In genomic region chr14:91417134-91417982, GRCh38 we compare ENCODE assay signal across 8 cellular contexts. TPM values are rescaled to one million over a fixed set of nuclear protein-coding genes. Genes with fewer than 3 reads are reported as not detected.
DNase-seq lines count a peak whose midpoint lies in the region; ATAC-seq, FAIRE-seq and TF ChIP-seq lines count a peak whose summit lies in the region.

CCDC88C (minus strand) TSS chr14:91417820; CDS start chr14:91417690, 130 bp downstream.

- TF ChIP-seq POLR2A in Raji (IDR thresholded peaks at IDR 0.05; ENCODE audit: insufficient read depth, low read depth, low read length) = peak; percentile 54; the same call in 1 of the 2 replicates

- no peak within 1 kb of the TSS for H3K23ac ChIP-seq in trophoblast cell (ENCODE audit: low read length)

- no peak within 1 kb of the TSS for H3K14ac ChIP-seq in trophoblast cell (ENCODE audit: low read length)

- H3K18ac ChIP-seq in trophoblast cell (ENCODE audit: low read length) = peak within 1 kb of the TSS; percentile 42

- no peak within 1 kb of the TSS for H2AK5ac ChIP-seq in trophoblast cell (ENCODE audit: low read length)

- H3K4me3 ChIP-seq in HUES48 (ENCODE audit: low read depth, low read length) (peak within 1 kb of the TSS; percentile 74), trophoblast cell (ENCODE audit: low read depth, low read length) (peak within 1 kb of the TSS; percentile 70), aorta (ENCODE audit: low read length in 2 of 2) (peak within 1 kb of the TSS; percentile 39 to 67)

- DNase-seq in D721Med (ENCODE audit: insufficient read length, low spot score) = no peak
- peak; percentile 81 for DNase-seq in activated naive CD4-positive, alpha-beta T cell treated with Interleukin-2 at 50 U/mL for 16 hours
- peak; percentile 79 for DNase-seq in Right ventricle myocardium superior
- peak; percentile 35 to 56 for DNase-seq in trophoblast cell
- DNase-seq in aorta = peak; percentile 63 to 87

- peak; percentile 4 for TF ChIP-seq CTCF in D721Med (IDR thresholded peaks at IDR 0.05; ENCODE audit: insufficient read depth, missing control alignments)

- H3K4me1 ChIP-seq in HUES48 (ENCODE audit: control insufficient read depth, insufficient read depth, low read length) (peaks cover 34% of the 10 kb centered on the region), trophoblast cell (ENCODE audit: control insufficient read depth in 1 of 2, insufficient read depth in 2 of 2, low read length in 2 of 2) (peaks cover 26 to 39% of the 10 kb centered on the region in 2 experiments), aorta (ENCODE audit: control insufficient read depth in 1 of 2, insufficient read depth in 2 of 2, low read length in 2 of 2) (no peaks in the 10 kb centered on the region)

- no peaks in the 10 kb centered on the region for H3K27me3 ChIP-seq in HUES48 (ENCODE audit: control insufficient read depth, insufficient read depth, low read length)
- no peaks in the 10 kb centered on the region for H3K27me3 ChIP-seq in trophoblast cell (ENCODE audit: insufficient read depth, low read length)
- no peaks in the 10 kb centered on the region for H3K27me3 ChIP-seq in aorta (ENCODE audit: control insufficient read depth in 1 of 2, insufficient read depth in 2 of 2, low read length in 1 of 2)

- H4K8ac ChIP-seq in trophoblast cell (ENCODE audit: low read depth, low read length) = peak within 1 kb of the TSS; percentile 13

- intact Hi-C loops in Right ventricle myocardium superior (cut with DNase I) (no loop called here), aorta (cut with DNase I) (no loop called here)

- H4K12ac ChIP-seq in trophoblast cell (ENCODE audit: low read depth, low read length) = peak within 1 kb of the TSS; percentile 51

- H2BK120ac ChIP-seq in trophoblast cell (ENCODE audit: insufficient read depth, low read length, poor library complexity) = peak within 1 kb of the TSS; percentile 37

- peak within 1 kb of the TSS; percentile 43 for H4K91ac ChIP-seq in trophoblast cell (ENCODE audit: low read depth, low read length)

- peaks cover 2% of the 10 kb centered on the region; the same call in 1 of the 2 replicates for H3K36me3 ChIP-seq in HUES48 (ENCODE audit: control insufficient read depth, insufficient read depth, low read length)
- H3K36me3 ChIP-seq in trophoblast cell (ENCODE audit: control insufficient read depth in 1 of 2, insufficient read depth in 2 of 2, low read length in 2 of 2) = no peaks in the 10 kb centered on the region
- H3K36me3 ChIP-seq in aorta (ENCODE audit: control insufficient read depth in 1 of 2, insufficient read depth in 2 of 2, low read length in 1 of 2) = no peaks in the 10 kb centered on the region

- peak within 1 kb of the TSS; percentile 99 for H3K4me2 ChIP-seq in trophoblast cell (ENCODE audit: low read length)

- no peak within 1 kb of the TSS for H2BK5ac ChIP-seq in trophoblast cell (ENCODE audit: low read depth, low read length, poor library complexity)

- H3K9ac ChIP-seq in HUES48 (ENCODE audit: low read depth, low read length) (peak within 1 kb of the TSS; percentile 66), trophoblast cell (ENCODE audit: low read length) (peak within 1 kb of the TSS; percentile 58)

- no peak within 1 kb of the TSS for H2BK12ac ChIP-seq in trophoblast cell (ENCODE audit: low read length)

- H3K9me3 ChIP-seq in HUES48 (ENCODE audit: control insufficient read depth, insufficient read depth, low read length) = no peaks in the 10 kb centered on the region
- H3K9me3 ChIP-seq in trophoblast cell (ENCODE audit: insufficient read depth, low read depth, low read length) = no peaks in the 10 kb centered on the region
- H3K9me3 ChIP-seq in aorta (ENCODE audit: control insufficient read depth, low read length) = no peaks in the 10 kb centered on the region

- no peaks in the 10 kb centered on the region for H3K79me2 ChIP-seq in trophoblast cell (ENCODE audit: control insufficient read depth, insufficient read depth, low read length, poor library complexity)

- peak within 1 kb of the TSS; percentile 71 for H2AFZ ChIP-seq in trophoblast cell (ENCODE audit: insufficient read depth, low read length, poor library complexity)

- FAIRE-seq in D721Med (lab: Jason Lieb, UNC) = no peak

- ATAC-seq in GM21381 (IDR thresholded peaks at IDR 0.05; ENCODE audit: unreplicated experiment) (peak; percentile 43), Right ventricle myocardium superior (ENCODE audit: poor library complexity) (peak; percentile 61), aorta (ENCODE audit: low FRiP score) (peak; percentile 37)

- H3K27ac ChIP-seq in HUES48 (ENCODE audit: low read depth, low read length) = peak within 1 kb of the TSS; percentile 39
- no peak within 1 kb of the TSS for H3K27ac ChIP-seq in trophoblast cell (ENCODE audit: low read depth, low read length)
- H3K27ac ChIP-seq in aorta (ENCODE audit: low read depth in 1 of 2, low read length in 2 of 2) = no peak within 1 kb of the TSS

- H3K79me1 ChIP-seq in trophoblast cell (ENCODE audit: low read length) = peaks cover 3% of the 10 kb centered on the region

- peak within 1 kb of the TSS; percentile 72 for H3K4ac ChIP-seq in trophoblast cell (ENCODE audit: low read depth, low read length)

- no CpG with 5 or more reads among the region's 102 CpGs for WGBS in trophoblast cell (ENCODE audit: extremely low coverage, insufficient coverage, insufficient read length)
- 4 to 5% methylated on average over 68 to 102 of the region's 102 CpGs for WGBS in aorta, 2 donors

RNA-seq across cellular contexts. Expression of gene CCDC88C, which starts in this region (rescaled TPM):
- 2.9 TPM for total RNA-seq in Right ventricle myocardium superior
- polyA plus RNA-seq in trophoblast cell (2013) = 3.1 and 3.4 TPM in 2 replicates
- total RNA-seq in aorta = 10 to 100 TPM in 1 of 2 donors, 1 to 10 TPM in 1; 9.2 to 18.4 TPM
- 1 to 10 TPM in 1 of 2 donors, under 1 TPM in 1; 0.33 to 3.0 TPM for polyA plus RNA-seq in aorta
